Comparison of ENCODE assay signal across 12 cellular contexts in genomic region chr7:131431289-131431688, GRCh38.
A peak's percentile ranks its signal among the peaks of the same experiment; 100 is the strongest.
DNase-seq lines count a peak whose midpoint lies in the region; ATAC-seq and TF ChIP-seq lines count a peak whose summit lies in the region.
"Had no signal": no experiment of that assay in that cellular context is flagged by ENCODE, and none has a peak within 500 bp of the region (broad histone marks: within the 10 kb centered on the region; RNA-seq: fewer than 3 reads in every experiment).

No MANE protein-coding gene starts in this region.

- no peaks in the 10 kb centered on the region for H3K36me3 ChIP-seq in colonic mucosa

- TF ChIP-seq CTCF in colonic mucosa (IDR thresholded peaks at IDR 0.05), result no peak

- no peak overlapping the region for H3K9ac ChIP-seq in colonic mucosa (ENCODE audit: low read depth in 2 of 2, low read length in 2 of 2)

- no peak for ATAC-seq in GM18517 (IDR thresholded peaks at IDR 0.05; ENCODE audit: unreplicated experiment)

- no peaks in the 10 kb centered on the region for H3K27me3 ChIP-seq in colonic mucosa
- H3K27me3 ChIP-seq: ascending aorta had no signal

- no peak overlapping the region for H3K4me3 ChIP-seq in colonic mucosa
- H3K4me3 ChIP-seq: ascending aorta had no signal

- H3K4me1 ChIP-seq in colonic mucosa, result no peaks in the 10 kb centered on the region

- intact Hi-C loops in colonic mucosa (cut with DNase I), result no loop called here

- no peaks in the 10 kb centered on the region for H3K9me3 ChIP-seq in colonic mucosa
- H3K9me3 ChIP-seq: ascending aorta had no signal

- peak; percentile 79 for DNase-seq in COLO668 (lab: John Stamatoyannopoulos, UW; ENCODE audit: unreplicated experiment)
- peak; percentile 90 for DNase-seq in NCI-H2196 (lab: John Stamatoyannopoulos, UW; ENCODE audit: unreplicated experiment)
- peak; percentile 55 for DNase-seq in cerebellar cortex (ENCODE audit: low spot score)
- DNase-seq in myocyte (ENCODE audit: low read depth), result peak; percentile 97
- no peak for DNase-seq in NCI-H82 treated with DMSO at 0.1 percent for 48 hours (lab: John Stamatoyannopoulos, UW; ENCODE audit: unreplicated experiment)
- DNase-seq in activated CD4-positive, alpha-beta T cell treated with anti-CD3 and anti-CD28 coated beads for 4 hours, result no peak
- DNase-seq in colonic mucosa, result no peak
- DNase-seq: activated CD4-positive, alpha-beta T cell treated with anti-CD3 and anti-CD28 coated beads for 1 hour; CD4-positive, CD25-positive, alpha-beta regulatory T cell; stimulated activated CD4-positive, alpha-beta T cell treated with anti-CD3 and anti-CD28 coated beads, Interleukin-12 subunit alpha, Interleukin-12 subunit beta, amount 100 ng/mL, for 4 hours had no signal

- H3K27ac ChIP-seq in colonic mucosa, result no peak overlapping the region
- H3K27ac ChIP-seq: ascending aorta had no signal

Comparison
In these comparisons a context has a peak if more than half of its experiments do, and no peak if none do; other contexts are left out.
1. DNase-seq: peak in COLO668 (single experiment), NCI-H2196 (single experiment), cerebellar cortex (single experiment) and myocyte (single experiment); none in NCI-H82 treated with DMSO at 0.1 percent for 48 hours (single experiment), activated CD4-positive, alpha-beta T cell treated with anti-CD3 and anti-CD28 coated beads for 4 hours (0 of 2) and colonic mucosa (single experiment).